ENCODE assay signal across 34 cellular contexts in the genomic region with DNA sequence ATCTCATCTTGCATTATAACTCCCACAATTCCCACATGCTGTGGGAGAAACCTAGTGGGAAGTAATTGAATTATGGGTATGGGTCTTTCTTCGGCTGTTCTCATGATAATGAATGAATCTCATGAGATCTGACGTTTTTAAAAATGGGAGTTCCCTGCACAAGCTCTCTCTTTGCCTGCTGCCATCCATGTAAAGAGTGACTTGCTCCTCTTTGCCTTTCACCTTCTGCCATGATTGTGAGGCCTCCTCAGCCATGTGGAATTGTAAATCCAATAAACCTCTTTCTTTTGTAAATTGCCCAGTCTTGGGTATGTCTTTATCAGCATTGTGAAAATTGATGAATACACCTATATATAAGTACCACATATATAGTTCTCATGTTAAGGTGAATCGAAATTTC.
"Had no signal": no experiment of that assay in that cellular context is flagged by ENCODE, and none has a peak within 500 bp of the region (broad histone marks: within the 10 kb centered on the region; RNA-seq: fewer than 3 reads in every experiment).

No MANE protein-coding gene starts in this region.

- H3K4me3 ChIP-seq: MG63 had no signal

- H3K9me3 ChIP-seq: MG63 had no signal

- H3K36me3 ChIP-seq: MG63 had no signal

- H3K27me3 ChIP-seq: MG63 had no signal

- DNase-seq: Karpas-422, Kasumi-1, MG63, MM.1S, MV-4-11, NCI-H1048, NCI-H1092, NCI-H1092 treated with DMSO at 0.1 percent for 48 hours, NCI-H1105, NCI-H1105 treated with DMSO at 0.1 percent for 48 hours, NCI-H1417, NCI-H1417 treated with DMSO at 0.1 percent for 48 hours, NCI-H1436, NCI-H1436 treated with DMSO at 0.1 percent for 48 hours, NCI-H146, NCI-H1694, NCI-H1694 treated with DMSO at 0.1 percent for 48 hours, NCI-H187, NCI-H187 treated with DMSO at 0.1 percent for 48 hours, NCI-H1930, NCI-H2029, NCI-H2029 treated with DMSO at 0.1 percent for 48 hours, NCI-H2081, NCI-H2081 treated with DMSO at 0.1 percent for 48 hours, NCI-H2107, NCI-H2171, NCI-H2171 treated with DMSO at 0.1 percent for 48 hours, NCI-H2227 treated with DMSO at 0.1 percent for 48 hours, NCI-H226, NCI-H345, NCI-H446, NCI-H446 treated with DMSO at 0.1 percent for 48 hours, NCI-H510A, NCI-H510A treated with DMSO at 0.1 percent for 48 hours had no signal
